ENCODE assay signal across 11 cellular contexts in genomic region chr19:4393947-4394590, GRCh38. TPM values are rescaled to one million over a fixed set of nuclear protein-coding genes. Genes with fewer than 3 reads are reported as not detected.
DNase-seq lines count a peak whose midpoint lies in the region; ATAC-seq and TF ChIP-seq lines count a peak whose summit lies in the region.
"Had no signal": no experiment of that assay in that cellular context is flagged by ENCODE, and none has a peak within 500 bp of the region (broad histone marks: within the 10 kb centered on the region; RNA-seq: fewer than 3 reads in every experiment).

No MANE protein-coding gene starts in this region.

- WGBS in adrenal gland, 4 donors, result 32 to 53% (median 48%) methylated on average over 7 to 8 of the region's 8 CpGs
- WGBS in mesenchymal stem cell, result 59% methylated on average over 7 of the region's 8 CpGs
- WGBS in suprapubic skin, result 42% methylated on average over 7 of the region's 8 CpGs

- H3K36me3 Mint-ChIP-seq in activated naive CD4-positive, alpha-beta T cell treated with anti-CD3 and anti-CD28 coated beads, Interleukin-2, amount 50 U/mL, for 24 hours, result no peaks in the 10 kb centered on the region

- H4K91ac ChIP-seq in mesenchymal stem cell (ENCODE audit: low read length), result no peak overlapping the region

- H2AK5ac ChIP-seq in mesenchymal stem cell (ENCODE audit: low read length, severe bottlenecking), result peak overlapping the region; percentile 39

- TF ChIP-seq EP300 in suprapubic skin (IDR thresholded peaks at IDR 0.05), result no peak

- H3K36me3 ChIP-seq in adrenal gland (replicated peaks in 1 of 2) (peaks cover 0 to 18% of the 10 kb centered on the region in 2 donors), mesenchymal stem cell (ENCODE audit: control insufficient read depth in 1 of 2, insufficient read depth in 2 of 2, low read depth in 1 of 2, low read length in 2 of 2) (peaks cover 33 to 49% of the 10 kb centered on the region in 2 experiments), suprapubic skin (no peaks in the 10 kb centered on the region)

- peak overlapping the region; percentile 10 for H2BK5ac ChIP-seq in mesenchymal stem cell (ENCODE audit: low read depth, low read length, poor library complexity, severe bottlenecking)

- ATAC-seq in HG03139 (IDR thresholded peaks at IDR 0.05; ENCODE audit: unreplicated experiment), result no peak
- no peak for ATAC-seq in GM18907 (IDR thresholded peaks at IDR 0.05; ENCODE audit: unreplicated experiment)

- peak overlapping the region; percentile 23 for H3K27ac Mint-ChIP-seq in activated naive CD4-positive, alpha-beta T cell treated with anti-CD3 and anti-CD28 coated beads, Interleukin-2, amount 50 U/mL, for 24 hours

- no peak overlapping the region for H2BK120ac ChIP-seq in mesenchymal stem cell (ENCODE audit: low read depth, low read length)

- H3K14ac ChIP-seq in mesenchymal stem cell (ENCODE audit: low read length in 2 of 2), result no peak overlapping the region

- intact Hi-C loops in adrenal gland (cut with DNase I), result loop anchor here in 1 of 2 donors (10.0 kb wide), 1 partner anchor 49 kb away; the partner anchor contains the start of gene MPND

- no peak overlapping the region for H3K18ac ChIP-seq in mesenchymal stem cell (ENCODE audit: low read depth in 1 of 2, low read length in 2 of 2)

- no peak for DNase-seq in activated naive CD4-positive, alpha-beta T cell (lab: John Stamatoyannopoulos, UW)
- DNase-seq in adrenal gland (peak in 2 of 7 donors; percentile 45 to 59), mesenchymal stem cell (peak; percentile 58), suprapubic skin (ENCODE audit: low spot score in 2 of 2) (no peak)
- DNase-seq in stimulated activated CD4-positive, alpha-beta T cell treated with anti-CD3 and anti-CD28 coated beads, Interleukin-4, amount 100 ng/mL, for 4 hours, result no peak
- DNase-seq: activated CD4-positive, CD25-positive, alpha-beta regulatory T cell treated with anti-CD3 and anti-CD28 coated beads, Interleukin-2, amount 50 U/mL, for 72 hours had no signal

- no peaks in the 10 kb centered on the region for H3K79me1 ChIP-seq in mesenchymal stem cell (replicated peaks; ENCODE audit: low read length, poor library complexity, severe bottlenecking)

- H3K27me3 Mint-ChIP-seq in activated naive CD4-positive, alpha-beta T cell treated with anti-CD3 and anti-CD28 coated beads, Interleukin-2, amount 50 U/mL, for 24 hours, result no peaks in the 10 kb centered on the region

- no peak overlapping the region for H2BK15ac ChIP-seq in mesenchymal stem cell (ENCODE audit: low read depth, poor library complexity, severe bottlenecking)

- no peak for TF ChIP-seq CTCF in adrenal gland (IDR thresholded peaks at IDR 0.05)
- TF ChIP-seq CTCF in suprapubic skin (IDR thresholded peaks at IDR 0.05), result no peak

- no peaks in the 10 kb centered on the region for H3K9me3 Mint-ChIP-seq in activated naive CD4-positive, alpha-beta T cell treated with anti-CD3 and anti-CD28 coated beads, Interleukin-2, amount 50 U/mL, for 24 hours

- H3K23ac ChIP-seq in mesenchymal stem cell (ENCODE audit: low read length in 2 of 2), result no peak overlapping the region

- H2BK12ac ChIP-seq in mesenchymal stem cell (ENCODE audit: low read length in 2 of 2), result no peak overlapping the region

- H3K27ac ChIP-seq in adrenal gland (peak overlapping the region in 4 of 5 donors; percentile 42 to 89 (median 82)), mesenchymal stem cell (ENCODE audit: low read length, poor library complexity, severe bottlenecking) (no peak overlapping the region), suprapubic skin (peak overlapping the region; percentile 36)

- H3K4me1 Mint-ChIP-seq in activated naive CD4-positive, alpha-beta T cell treated with anti-CD3 and anti-CD28 coated beads, Interleukin-2, amount 50 U/mL, for 24 hours, result peaks cover 74% of the 10 kb centered on the region

- no peak overlapping the region for H2AFZ ChIP-seq in mesenchymal stem cell (ENCODE audit: low read depth, low read length)

- peaks cover 80 to 98% of the 10 kb centered on the region in 2 donors for H3K4me1 ChIP-seq in adrenal gland (replicated peaks in 1 of 2)
- H3K4me1 ChIP-seq in mesenchymal stem cell (ENCODE audit: control insufficient read depth, insufficient read depth, low read depth, low read length), result peaks cover 45% of the 10 kb centered on the region
- peaks cover 88% of the 10 kb centered on the region for H3K4me1 ChIP-seq in suprapubic skin

- peak overlapping the region; percentile 19 for H3K4me3 Mint-ChIP-seq in activated naive CD4-positive, alpha-beta T cell treated with anti-CD3 and anti-CD28 coated beads, Interleukin-2, amount 50 U/mL, for 24 hours
- H3K4me3 Mint-ChIP-seq: CD14-positive monocyte had no signal

- H3K4me3 ChIP-seq in adrenal gland (no peak overlapping the region), mesenchymal stem cell (ENCODE audit: insufficient read depth in 1 of 2, low read depth in 1 of 2, low read length in 2 of 2) (peak overlapping the region in 1 of 2 experiments; percentile 55), suprapubic skin (no peak overlapping the region)
- H3K4me3 ChIP-seq: ascending aorta had no signal

- no peak overlapping the region for H4K8ac ChIP-seq in mesenchymal stem cell (ENCODE audit: low read length)

- H3K4me2 ChIP-seq in mesenchymal stem cell (ENCODE audit: low read length, poor library complexity, severe bottlenecking), result no peak overlapping the region

- peak overlapping the region; percentile 77 for H3K9ac ChIP-seq in mesenchymal stem cell (ENCODE audit: low read length)

- TF ChIP-seq POLR2A in adrenal gland (IDR thresholded peaks at IDR 0.05), result no peak
- no peak for TF ChIP-seq POLR2A in suprapubic skin (IDR thresholded peaks at IDR 0.05)

- H3K27me3 ChIP-seq in adrenal gland, result no peaks in the 10 kb centered on the region
- no peaks in the 10 kb centered on the region for H3K27me3 ChIP-seq in mesenchymal stem cell (ENCODE audit: control insufficient read depth in 1 of 2, insufficient read depth in 1 of 2, low read length in 2 of 2)
- no peaks in the 10 kb centered on the region for H3K27me3 ChIP-seq in suprapubic skin
- H3K27me3 ChIP-seq: ascending aorta had no signal

- H3K9me3 ChIP-seq in adrenal gland (replicated peaks in 1 of 3) (no peaks in the 10 kb centered on the region), mesenchymal stem cell (ENCODE audit: control insufficient read depth, low read length) (no peaks in the 10 kb centered on the region), suprapubic skin (no peaks in the 10 kb centered on the region)
- H3K9me3 ChIP-seq: ascending aorta had no signal

- H3K4ac ChIP-seq in mesenchymal stem cell (ENCODE audit: low read depth in 1 of 2, low read length in 2 of 2), result no peak overlapping the region

RNA-seq across cellular contexts. Expression of gene SH3GL1, which starts 6.3 kb away (rescaled TPM):
- 100 to 1,000 TPM in 1 of 8 donors, 10 to 100 TPM in 7; 69.9 to 112 (median 87.4) TPM for total RNA-seq in adrenal gland
- 100 to 1,000 TPM in 1 of 3 donors, 10 to 100 TPM in 2; 20.9 to 104 (median 96.4) TPM for polyA plus RNA-seq in adrenal gland
- 108 TPM for polyA plus RNA-seq in mesenchymal stem cell (2013, experiment 1 of 2)
- polyA plus RNA-seq in mesenchymal stem cell (2013, experiment 2 of 2), result 106 TPM
- 100 to 1,000 TPM in 1 of 4 donors, 10 to 100 TPM in 3; 67.0 to 103 (median 81.0) TPM for total RNA-seq in suprapubic skin

RNA-seq across cellular contexts. Expression of gene CHAF1A, which starts 8.4 kb away (rescaled TPM):
- 10 to 100 TPM in 2 of 8 donors, 1 to 10 TPM in 6; 3.4 to 14.6 (median 8.7) TPM for total RNA-seq in adrenal gland
- polyA plus RNA-seq in adrenal gland, result 1 to 10 TPM; 4.0 to 8.2 (median 7.3) TPM
- 7.6 TPM for polyA plus RNA-seq in mesenchymal stem cell (2013, experiment 1 of 2)
- 6.3 TPM for polyA plus RNA-seq in mesenchymal stem cell (2013, experiment 2 of 2)
- 10 to 100 TPM in 2 of 4 donors, 1 to 10 TPM in 2; 8.5 to 20.4 (median 11.4) TPM for total RNA-seq in suprapubic skin

RNA-seq across cellular contexts. Expression of gene MPND, which starts 50.7 kb away (rescaled TPM):
- total RNA-seq in adrenal gland (10 to 100 TPM in 6 of 8 donors, 1 to 10 TPM in 2; 8.6 to 37.5 (median 16.1) TPM), suprapubic skin (1 to 10 TPM; 6.5 to 9.5 (median 8.9) TPM)
- 10 to 100 TPM in 2 of 3 donors, 1 to 10 TPM in 1; 7.0 to 52.3 (median 38.5) TPM for polyA plus RNA-seq in adrenal gland
- 6.9 TPM for polyA plus RNA-seq in mesenchymal stem cell (2013, experiment 1 of 2)
- polyA plus RNA-seq in mesenchymal stem cell (2013, experiment 2 of 2), result 6.1 TPM

RNA-seq across cellular contexts. Expression of gene STAP2, which starts 55.4 kb away (rescaled TPM):
- total RNA-seq in adrenal gland (100 to 1,000 TPM in 1 of 8 donors, 10 to 100 TPM in 6, 1 to 10 TPM in 1; 8.5 to 106 (median 36.5) TPM), suprapubic skin (10 to 100 TPM; 67.0 to 93.1 (median 87.2) TPM)
- 10 to 100 TPM in 2 of 3 donors, 1 to 10 TPM in 1; 6.7 to 63.1 (median 39.8) TPM for polyA plus RNA-seq in adrenal gland
- 2.0 TPM for polyA plus RNA-seq in mesenchymal stem cell (2013, experiment 1 of 2)
- polyA plus RNA-seq in mesenchymal stem cell (2013, experiment 2 of 2), result 2.5 TPM
